Comparison of ENCODE assay signal across 9 cellular contexts in the genomic region with DNA sequence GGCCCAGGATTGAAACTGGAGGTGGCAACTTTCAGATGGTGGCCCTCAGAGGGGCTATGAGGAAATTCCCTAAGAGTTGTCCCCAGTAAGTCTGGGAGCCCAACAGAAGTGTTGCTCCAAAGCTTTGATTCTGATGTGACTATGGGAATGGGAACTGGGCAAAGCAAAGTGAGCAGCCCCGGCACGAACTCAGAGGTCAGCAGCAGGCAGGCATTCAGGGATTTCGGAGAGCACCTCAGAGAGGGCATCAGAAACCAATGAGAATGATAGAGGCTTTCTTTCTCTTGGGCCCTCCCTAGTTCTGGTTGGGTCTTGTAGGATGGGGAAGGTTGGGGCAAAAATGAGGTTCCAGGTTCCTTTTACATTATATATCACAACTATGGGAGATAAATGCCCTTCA.
"Had no signal": no experiment of that assay in that cellular context is flagged by ENCODE, and none has a peak within 500 bp of the region (broad histone marks: within the 10 kb centered on the region; RNA-seq: fewer than 3 reads in every experiment).

No MANE protein-coding gene starts in this region.

- H3K36me3 ChIP-seq: HAP-1 had no signal

- H3K27ac Mint-ChIP-seq: GM23338, H9, HFFc6 had no signal

- H3K9me3 ChIP-seq: HAP-1 had no signal

- H3K4me3 ChIP-seq: GM23248, GM23338, HAP-1 had no signal

- DNase-seq: GM23248, GOT3, H7, H9, HCEC 1CT, HFFc6 had no signal

- H3K9me3 Mint-ChIP-seq: GM23338, H9 had no signal

- H3K27ac ChIP-seq: GM23248 had no signal

- H3K4me1 ChIP-seq: HAP-1 had no signal

- ATAC-seq: GM23338, HCT116 had no signal

- H3K4me3 Mint-ChIP-seq: GM23338, H9, HFFc6 had no signal
